1 cellular context compared by ENCODE assay signal in genomic region chr11:69459848-69460539, GRCh38.
TF ChIP-seq lines count a peak whose summit lies in the region.

No MANE protein-coding gene starts in this region.

TF ChIP-seq in IMR-90, 13 proteins besides CTCF, POLR2A, EP300 and RAD21:
- TF ChIP-seq FOS (IDR thresholded peaks at IDR 0.05; ENCODE audit: low read depth, low read length) (no peak), CEBPB (IDR thresholded peaks at IDR 0.05; ENCODE audit: low read depth, low read length) (no peak), BHLHE40 (IDR thresholded peaks at IDR 0.05; ENCODE audit: low read depth, low read length) (no peak)
